In genomic region chr2:119821266-119821665, GRCh38 we compare ENCODE assay signal across 17 cellular contexts.
DNase-seq lines count a peak whose midpoint lies in the region; ATAC-seq lines count a peak whose summit lies in the region.
"Had no signal": no experiment of that assay in that cellular context is flagged by ENCODE, and none has a peak within 500 bp of the region (broad histone marks: within the 10 kb centered on the region; RNA-seq: fewer than 3 reads in every experiment).

No MANE protein-coding gene starts in this region.

- peaks cover 2 to 12% of the 10 kb centered on the region in 2 donors for H3K9me3 Mint-ChIP-seq in effector memory CD8-positive, alpha-beta T cell

- DNase-seq in stimulated activated CD4-positive, alpha-beta T cell treated with anti-CD3 and anti-CD28 coated beads, Interleukin-15, amount 100 ng/mL, for 24 hours, result peak; percentile 34
- no peak for DNase-seq in stimulated activated CD4-positive, alpha-beta T cell treated with anti-CD3 and anti-CD28 coated beads, Interleukin-12 subunit alpha, Interleukin-12 subunit beta, amount 100 ng/mL, for 4 hours
- DNase-seq in T-helper 17 cell (no peak), mucosa of gallbladder (ENCODE audit: low spot score) (no peak), GM19240 (ENCODE audit: insufficient read length, low spot score) (no peak)
- peak in 1 of 3 experiments; percentile 4 for DNase-seq in effector memory CD8-positive, alpha-beta T cell
- DNase-seq: anterior cingulate cortex; effector CD8-positive, alpha-beta T cell; gastrocnemius medialis; KBM-7; NCI-H1694 treated with DMSO at 0.1 percent for 48 hours; NCI-H226; thyroid gland had no signal

- H3K9me3 ChIP-seq in T-helper 17 cell (ENCODE audit: control insufficient read depth, low read length, poor library complexity, severe bottlenecking), result no peaks in the 10 kb centered on the region
- H3K9me3 ChIP-seq: gastrocnemius medialis, SJSA1, thyroid gland had no signal

- no peak overlapping the region for H3K4me3 Mint-ChIP-seq in T-helper 17 cell
- H3K4me3 Mint-ChIP-seq in effector memory CD8-positive, alpha-beta T cell, result peak overlapping the region; percentile 31 to 40
- H3K4me3 Mint-ChIP-seq: T-helper 1 cell treated with Interleukin-12 subunit alpha and Interleukin-12 subunit beta and Interleukin-4 antibody, amounts not matched to agents 30 μg/mL and 1 μg/mL, for 36 hours had no signal

- peaks cover 36% of the 10 kb centered on the region for H3K4me1 Mint-ChIP-seq in T-helper 17 cell
- peaks cover 37 to 62% of the 10 kb centered on the region in 2 donors for H3K4me1 Mint-ChIP-seq in effector memory CD8-positive, alpha-beta T cell (ENCODE audit: low read depth in 2 of 2)

- peak overlapping the region; percentile 93 for H3K27ac Mint-ChIP-seq in T-helper 17 cell
- peak overlapping the region; percentile 94 to 95 for H3K27ac Mint-ChIP-seq in effector memory CD8-positive, alpha-beta T cell
- H3K27ac Mint-ChIP-seq: activated T-helper 2 cell treated with anti-CD3 and anti-CD28 coated beads, Interferon-gamma antibody, Interleukin-2, Interleukin-4, amounts not matched to agents 10 μg/mL and 5 μg/mL and 100 μg/mL, durations not matched to agents 14 hours and 24 hours and 36 hours; T-helper 1 cell treated with Interleukin-12 subunit alpha and Interleukin-12 subunit beta and Interleukin-4 antibody, amounts not matched to agents 30 μg/mL and 1 μg/mL, for 36 hours had no signal

- H3K36me3 Mint-ChIP-seq in T-helper 17 cell (ENCODE audit: low read depth), result peaks cover 10% of the 10 kb centered on the region
- peaks cover 6% of the 10 kb centered on the region for H3K36me3 Mint-ChIP-seq in effector memory CD8-positive, alpha-beta T cell (ENCODE audit: insufficient read depth)

- no peaks in the 10 kb centered on the region for H3K27me3 Mint-ChIP-seq in T-helper 17 cell
- no peaks in the 10 kb centered on the region for H3K27me3 Mint-ChIP-seq in effector memory CD8-positive, alpha-beta T cell

- ATAC-seq in T-helper 17 cell (no peak), HG03039 (IDR thresholded peaks at IDR 0.05; ENCODE audit: unreplicated experiment) (no peak)
- peak; percentile 83 for ATAC-seq in effector memory CD8-positive, alpha-beta T cell (replicated peaks)
- ATAC-seq: gastrocnemius medialis had no signal
